Comparison of ENCODE assay signal across 20 cellular contexts in genomic region chr7:68078311-68078710, GRCh38.
"Had no signal": no experiment of that assay in that cellular context is flagged by ENCODE, and none has a peak within 500 bp of the region (broad histone marks: within the 10 kb centered on the region; RNA-seq: fewer than 3 reads in every experiment).

No MANE protein-coding gene starts in this region.

- ATAC-seq: activated CD4-positive, alpha-beta T cell treated with anti-CD3 and anti-CD28 coated beads for 36 hours; activated CD8-positive, alpha-beta memory T cell treated with anti-CD3 and anti-CD28 coated beads, Interleukin-2, amount 10 ng/mL, durations not matched to agents 7 days and 5 days; activated CD8-positive, alpha-beta T cell treated with anti-CD3 and anti-CD28 coated beads, Interleukin-2, amount 10 ng/mL, durations not matched to agents 7 days and 5 days; activated naive CD8-positive, alpha-beta T cell treated with anti-CD3 and anti-CD28 coated beads, Interleukin-2, amount 50 U/mL, for 24 hours; effector memory CD8-positive, alpha-beta T cell; gastrocnemius medialis; left lung; lower lobe of right lung; right cardiac atrium had no signal

- FAIRE-seq: islet of Langerhans, urothelium cell line had no signal

- DNase-seq: activated CD4-positive, alpha-beta T cell treated with anti-CD3 and anti-CD28 coated beads for 36 hours; activated CD4-positive, CD25-positive, alpha-beta regulatory T cell; activated CD8-positive, alpha-beta memory T cell treated with anti-CD3 and anti-CD28 coated beads, Interleukin-2, amount 10 ng/mL, durations not matched to agents 7 days and 5 days; activated CD8-positive, alpha-beta T cell treated with anti-CD3 and anti-CD28 coated beads, Interleukin-2, amount 10 ng/mL, durations not matched to agents 7 days and 5 days; activated naive CD8-positive, alpha-beta T cell treated with anti-CD3 and anti-CD28 coated beads, Interleukin-2, amount 50 U/mL, for 24 hours; activated T-cell treated with anti-CD3 and anti-CD28 coated beads, Interleukin-2, amount 50 U/mL, for 48 hours; amygdala; cortex of kidney; effector memory CD8-positive, alpha-beta T cell; erythroblast; gastrocnemius medialis; glutamatergic neuron; left lung; lower lobe of right lung; mesenchymal stem cell; posterior cingulate gyrus; right cardiac atrium; stimulated activated naive CD4-positive, alpha-beta T cell had no signal
